In genomic region chr4:46274717-46275116, GRCh38 we compare ENCODE assay signal across 1 cellular context.
TF ChIP-seq lines count a peak whose summit lies in the region.

No MANE protein-coding gene starts in this region.

TF ChIP-seq in WTC11, 78 proteins besides CTCF, POLR2A, EP300 and RAD21 (continued from another document):
- TF ChIP-seq CBFB (CRISPR knock-in tag; IDR thresholded peaks at IDR 0.05; ENCODE audit: low read depth) (no peak), RORB (CRISPR knock-in tag; IDR thresholded peaks at IDR 0.05) (no peak), MYBL2 (CRISPR knock-in tag; IDR thresholded peaks at IDR 0.05) (no peak), FOXP1 (CRISPR knock-in tag; IDR thresholded peaks at IDR 0.05; ENCODE audit: borderline replicate concordance) (no peak), ZNF138 (CRISPR knock-in tag; conservative IDR thresholded peaks at IDR 0.05) (no peak), ATF6 (CRISPR knock-in tag; IDR thresholded peaks at IDR 0.05) (no peak), CDX4 (CRISPR knock-in tag; IDR thresholded peaks at IDR 0.05; ENCODE audit: borderline replicate concordance) (no peak), KAT7 (CRISPR knock-in tag; IDR thresholded peaks at IDR 0.05; ENCODE audit: borderline replicate concordance) (no peak)
